In genomic region chr12:119011231-119011630, GRCh38 we compare ENCODE assay signal across 28 cellular contexts. TPM values are rescaled to one million over a fixed set of nuclear protein-coding genes. Genes with fewer than 3 reads are reported as not detected.
"Had no signal": no experiment of that assay in that cellular context is flagged by ENCODE, and none has a peak within 500 bp of the region (broad histone marks: within the 10 kb centered on the region; RNA-seq: fewer than 3 reads in every experiment).

No MANE protein-coding gene starts in this region.

- DNase-seq: activated CD4-positive, alpha-beta memory T cell treated with anti-CD3 and anti-CD28 coated beads, Interleukin-2, amount 10 ng/mL, durations not matched to agents 7 days and 5 days; activated CD4-positive, alpha-beta T cell treated with anti-CD3 and anti-CD28 coated beads for 36 hours; activated CD4-positive, alpha-beta T cell treated with anti-CD3 and anti-CD28 coated beads, Interleukin-2, amount 50 U/mL, for 1 hour; activated effector memory CD4-positive, alpha-beta T cell treated with Interleukin-2 at 50 U/mL for 16 hours; activated naive CD4-positive, alpha-beta T cell; activated T-cell treated with anti-CD3 and anti-CD28 coated beads, Interleukin-2, amount 50 U/mL, for 24 hours; aorta; central memory CD4-positive, alpha-beta T cell; KG1; MV-4-11; NCI-H1092 treated with DMSO at 0.1 percent for 48 hours; NCI-H1417 treated with DMSO at 0.1 percent for 48 hours; NCI-H187; NCI-H510A treated with DMSO at 0.1 percent for 48 hours; NK-92 treated with Interleukin-12 subunit alpha and Interleukin-12 subunit beta, amount 100 ng/mL, for 24 hours; OCI-M1; RPMI8226; T-helper 1 cell had no signal

- H3K4me1 Mint-ChIP-seq: activated CD4-positive, alpha-beta memory T cell treated with anti-CD3 and anti-CD28 coated beads, Interleukin-2, amount 10 ng/mL, durations not matched to agents 7 days and 5 days; activated CD4-positive, alpha-beta T cell treated with anti-CD3 and anti-CD28 coated beads for 36 hours; activated naive CD4-positive, alpha-beta T cell treated with anti-CD3 and anti-CD28 coated beads, Interleukin-2, amount 50 U/mL, for 24 hours had no signal

- H3K9me3 Mint-ChIP-seq: activated T-helper 1 cell treated with anti-CD3 and anti-CD28 coated beads, Interleukin-12 subunit alpha, Interleukin-12 subunit beta, Interleukin-2, Interleukin-4 antibody, amounts not matched to agents 30 ng/mL and 10 ng/mL and 1 ng/mL, durations not matched to agents 14 hours and 24 hours and 36 hours had no signal

- H3K27ac ChIP-seq: coronary artery, SK-N-MC, VCaP had no signal

- H3K4me3 Mint-ChIP-seq: activated CD4-positive, alpha-beta memory T cell treated with anti-CD3 and anti-CD28 coated beads, Interleukin-2, amount 10 ng/mL, durations not matched to agents 7 days and 5 days; activated CD4-positive, alpha-beta T cell treated with anti-CD3 and anti-CD28 coated beads for 36 hours; activated naive CD4-positive, alpha-beta T cell treated with anti-CD3 and anti-CD28 coated beads, Interleukin-2, amount 50 U/mL, for 24 hours; activated T-cell treated with anti-CD3 and anti-CD28 coated beads, Interleukin-2, amount 50 U/mL, for 24 hours; activated T-helper 1 cell treated with anti-CD3 and anti-CD28 coated beads, Interleukin-12 subunit alpha, Interleukin-12 subunit beta, Interleukin-2, Interleukin-4 antibody, amounts not matched to agents 30 ng/mL and 10 ng/mL and 1 ng/mL, durations not matched to agents 14 hours and 24 hours and 36 hours had no signal

- H3K4me3 ChIP-seq: coronary artery, SK-N-MC had no signal

- H3K27ac Mint-ChIP-seq: activated CD4-positive, alpha-beta memory T cell treated with anti-CD3 and anti-CD28 coated beads, Interleukin-2, amount 10 ng/mL, durations not matched to agents 7 days and 5 days; activated CD4-positive, alpha-beta T cell treated with anti-CD3 and anti-CD28 coated beads for 36 hours; activated naive CD4-positive, alpha-beta T cell treated with anti-CD3 and anti-CD28 coated beads, Interleukin-2, amount 50 U/mL, for 24 hours; activated T-cell treated with anti-CD3 and anti-CD28 coated beads, Interleukin-2, amount 50 U/mL, for 24 hours; activated T-helper 1 cell treated with anti-CD3 and anti-CD28 coated beads, Interleukin-12 subunit alpha, Interleukin-12 subunit beta, Interleukin-2, Interleukin-4 antibody, amounts not matched to agents 30 ng/mL and 10 ng/mL and 1 ng/mL, durations not matched to agents 14 hours and 24 hours and 36 hours had no signal

RNA-seq across cellular contexts. Expression of gene SRRM4, which starts 29.9 kb away (rescaled TPM):
- total RNA-seq: activated CD4-positive, alpha-beta memory T cell treated with anti-CD3 and anti-CD28 coated beads, Interleukin-2, amount 10 ng/mL, durations not matched to agents 7 days and 5 days; activated CD4-positive, alpha-beta T cell treated with anti-CD3 and anti-CD28 coated beads for 36 hours; activated T-helper 1 cell treated with anti-CD3 and anti-CD28 coated beads, Interleukin-12 subunit alpha, Interleukin-12 subunit beta, Interleukin-2, Interleukin-4 antibody, amounts not matched to agents 30 ng/mL and 10 ng/mL and 1 ng/mL, durations not matched to agents 14 hours and 24 hours and 36 hours; bronchial epithelial cell; chondrocyte; LHCN-M2; M059J; T-helper 2 cell treated with Interferon-gamma antibody and Interleukin-4, amounts not matched to agents 100 ng/mL and 5 ng/mL, for 36 hours had no signal
